ENCODE assay signal across 16 cellular contexts in the genomic region with DNA sequence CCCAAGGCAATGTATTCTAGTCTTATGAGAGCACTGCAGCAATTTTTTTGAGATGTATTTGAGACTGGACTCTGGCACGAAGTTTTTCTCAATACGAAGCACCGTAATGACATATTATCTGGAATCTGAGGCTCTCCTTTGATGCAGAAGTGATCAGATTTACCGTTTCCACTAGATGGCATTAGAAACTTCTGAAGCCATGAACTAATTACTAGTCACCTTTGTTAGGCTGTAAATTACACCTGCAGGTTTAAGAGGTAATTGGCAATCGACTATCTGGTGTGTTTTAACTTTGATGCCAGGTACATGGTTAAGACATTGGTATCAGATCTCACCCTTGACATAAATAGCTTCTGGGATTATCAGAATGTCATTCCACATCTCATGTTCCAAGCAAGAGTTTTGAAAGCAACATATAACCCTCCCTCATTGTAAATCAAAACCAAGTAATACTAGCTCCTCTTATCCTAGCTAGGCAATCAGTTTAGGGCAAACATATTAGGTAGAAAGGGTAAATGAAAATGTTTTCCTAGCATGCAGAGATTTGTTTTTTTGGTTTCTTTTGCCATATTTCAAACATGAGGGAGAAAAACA.
DNase-seq lines count a peak whose midpoint lies in the region; ATAC-seq and TF ChIP-seq lines count a peak whose summit lies in the region.
"Had no signal": no experiment of that assay in that cellular context is flagged by ENCODE, and none has a peak within 500 bp of the region (broad histone marks: within the 10 kb centered on the region; RNA-seq: fewer than 3 reads in every experiment).

No MANE protein-coding gene starts in this region.

- H3K4me3 ChIP-seq in GM23338 (no peak overlapping the region), transverse colon (no peak overlapping the region)
- H3K4me3 ChIP-seq: heart left ventricle, prostate gland, SK-N-MC had no signal

- peak; percentile 44 to 56 for TF ChIP-seq CTCF in GM23338 (conservative IDR thresholded peaks at IDR 0.05; ENCODE audit: low read depth in 2 of 2)
- peak; percentile 8 to 24 for TF ChIP-seq CTCF in brain (conservative IDR thresholded peaks at IDR 0.05)
- no peak for TF ChIP-seq CTCF in transverse colon (IDR thresholded peaks at IDR 0.05)

- H3K36me3 Mint-ChIP-seq in GM23338 (ENCODE audit: low read depth) (peaks cover 4% of the 10 kb centered on the region; the same call in 1 of the 3 replicates), brain (no peaks in the 10 kb centered on the region)
- H3K36me3 Mint-ChIP-seq in activated T-helper 1 cell treated with anti-CD3 and anti-CD28 coated beads, Interleukin-12 subunit alpha, Interleukin-12 subunit beta, Interleukin-2, Interleukin-4 antibody, amounts not matched to agents 30 ng/mL and 10 ng/mL and 1 ng/mL, durations not matched to agents 14 hours and 24 hours and 36 hours (ENCODE audit: low read depth), result no peaks in the 10 kb centered on the region

- no peak for TF ChIP-seq EP300 in transverse colon (IDR thresholded peaks at IDR 0.05; ENCODE audit: low read depth)

- ATAC-seq in GM23338, result peak; percentile 45
- ATAC-seq: activated T-cell treated with anti-CD3 and anti-CD28 coated beads, Interleukin-2, amount 50 U/mL, for 4 hours; effector memory CD8-positive, alpha-beta T cell had no signal

- DNase-seq in GM23338 (ENCODE audit: low spot score) (peak; percentile 41), NCI-H146 (lab: John Stamatoyannopoulos, UW) (peak; percentile 30), pons (ENCODE audit: low spot score) (peak; percentile 4), HuH-7 (ENCODE audit: low spot score) (no peak), transverse colon (no peak)
- no peak for DNase-seq in activated T-helper 1 cell treated with anti-CD3 and anti-CD28 coated beads, Interleukin-12 subunit alpha, Interleukin-12 subunit beta, Interleukin-2, Interleukin-4 antibody, amounts not matched to agents 30 ng/mL and 10 ng/mL and 1 ng/mL, durations not matched to agents 14 hours and 24 hours and 36 hours (ENCODE audit: low spot score)
- DNase-seq: activated B cell treated with CpG ODN at 0.5 μM for 24 hours; activated T-cell treated with anti-CD3 and anti-CD28 coated beads, Interleukin-2, amount 50 U/mL, for 4 hours; anterior cingulate cortex; effector memory CD8-positive, alpha-beta T cell; heart left ventricle; midbrain had no signal

- no peaks in the 10 kb centered on the region for H3K79me2 ChIP-seq in GM23338 (replicated peaks; ENCODE audit: insufficient read depth)

- H3K9me3 Mint-ChIP-seq in GM23338, result peaks cover 6% of the 10 kb centered on the region; the same call in 2 of the 3 replicates
- H3K9me3 Mint-ChIP-seq in brain, result peaks cover 0 to 2% (median 0%) of the 10 kb centered on the region in 5 experiments
- H3K9me3 Mint-ChIP-seq in activated T-helper 1 cell treated with anti-CD3 and anti-CD28 coated beads, Interleukin-12 subunit alpha, Interleukin-12 subunit beta, Interleukin-2, Interleukin-4 antibody, amounts not matched to agents 30 ng/mL and 10 ng/mL and 1 ng/mL, durations not matched to agents 14 hours and 24 hours and 36 hours, result no peaks in the 10 kb centered on the region
- H3K9me3 Mint-ChIP-seq: effector memory CD8-positive, alpha-beta T cell had no signal

- no peaks in the 10 kb centered on the region for H4K20me1 ChIP-seq in GM23338 (replicated peaks; ENCODE audit: insufficient read depth)

- H3K27me3 Mint-ChIP-seq in GM23338 (ENCODE audit: insufficient read depth, low read depth, poor library complexity), result peaks cover 3% of the 10 kb centered on the region
- no peaks in the 10 kb centered on the region for H3K27me3 Mint-ChIP-seq in brain
- H3K27me3 Mint-ChIP-seq in activated T-helper 1 cell treated with anti-CD3 and anti-CD28 coated beads, Interleukin-12 subunit alpha, Interleukin-12 subunit beta, Interleukin-2, Interleukin-4 antibody, amounts not matched to agents 30 ng/mL and 10 ng/mL and 1 ng/mL, durations not matched to agents 14 hours and 24 hours and 36 hours (ENCODE audit: insufficient read depth), result peaks cover 3% of the 10 kb centered on the region

- no peak overlapping the region for H3K27ac ChIP-seq in GM23338 (ENCODE audit: low read depth)
- H3K27ac ChIP-seq in transverse colon, result no peak overlapping the region
- H3K27ac ChIP-seq: heart left ventricle, KMS-11, prostate gland, SK-N-MC had no signal

- H3K4me1 Mint-ChIP-seq in GM23338 (peaks cover 7% of the 10 kb centered on the region; the same call in 1 of the 3 replicates), brain (peaks cover 18% of the 10 kb centered on the region)
- no peaks in the 10 kb centered on the region for H3K4me1 Mint-ChIP-seq in activated T-helper 1 cell treated with anti-CD3 and anti-CD28 coated beads, Interleukin-12 subunit alpha, Interleukin-12 subunit beta, Interleukin-2, Interleukin-4 antibody, amounts not matched to agents 30 ng/mL and 10 ng/mL and 1 ng/mL, durations not matched to agents 14 hours and 24 hours and 36 hours (ENCODE audit: low read depth)
- H3K4me1 Mint-ChIP-seq: activated B cell treated with CpG ODN at 0.5 μM for 24 hours had no signal

- no peaks in the 10 kb centered on the region; the same call in none of the 2 replicates for H3K9me2 ChIP-seq in GM23338 (ENCODE audit: insufficient read depth)

- in situ Hi-C loops in transverse colon (cut with MboI; ENCODE audit: low pct_ligation_motif_present in 1 of 4, low pct_unique_long_range_greater_than_20kb in 1 of 4, low sequenced_read_pairs in 3 of 4), result no loop called here

- H3K36me3 ChIP-seq in GM23338 (ENCODE audit: insufficient read depth) (no peaks in the 10 kb centered on the region), transverse colon (no peaks in the 10 kb centered on the region)
- H3K36me3 ChIP-seq: heart left ventricle, prostate gland had no signal

- TF ChIP-seq POLR2A in transverse colon (IDR thresholded peaks at IDR 0.05), result no peak

- H3K9me3 ChIP-seq in transverse colon, result no peaks in the 10 kb centered on the region
- H3K9me3 ChIP-seq: heart left ventricle, prostate gland had no signal

- H3K27ac Mint-ChIP-seq in GM23338 (no peak overlapping the region), brain (peak overlapping the region in 1 of 5 experiments; percentile 57)
- no peak overlapping the region for H3K27ac Mint-ChIP-seq in activated T-helper 1 cell treated with anti-CD3 and anti-CD28 coated beads, Interleukin-12 subunit alpha, Interleukin-12 subunit beta, Interleukin-2, Interleukin-4 antibody, amounts not matched to agents 30 ng/mL and 10 ng/mL and 1 ng/mL, durations not matched to agents 14 hours and 24 hours and 36 hours
- H3K27ac Mint-ChIP-seq: activated B cell treated with CpG ODN at 0.5 μM for 24 hours; effector memory CD8-positive, alpha-beta T cell had no signal

- H3K4me1 ChIP-seq in GM23338 (ENCODE audit: insufficient read depth) (no peaks in the 10 kb centered on the region), transverse colon (no peaks in the 10 kb centered on the region)
- H3K4me1 ChIP-seq: prostate gland had no signal

- H3K4me3 Mint-ChIP-seq in GM23338 (no peak overlapping the region), brain (peak overlapping the region in 1 of 5 experiments; percentile 18)
- no peak overlapping the region for H3K4me3 Mint-ChIP-seq in activated T-helper 1 cell treated with anti-CD3 and anti-CD28 coated beads, Interleukin-12 subunit alpha, Interleukin-12 subunit beta, Interleukin-2, Interleukin-4 antibody, amounts not matched to agents 30 ng/mL and 10 ng/mL and 1 ng/mL, durations not matched to agents 14 hours and 24 hours and 36 hours
- H3K4me3 Mint-ChIP-seq: activated B cell treated with CpG ODN at 0.5 μM for 24 hours; activated T-cell treated with anti-CD3 and anti-CD28 coated beads, Interleukin-2, amount 50 U/mL, for 4 hours; effector memory CD8-positive, alpha-beta T cell had no signal

- H3K4me2 ChIP-seq in GM23338, result no peak overlapping the region
- H3K4me2 ChIP-seq: KMS-11 had no signal

- WGBS in transverse colon (ENCODE audit: low coverage in 1 of 2), 2 donors, result 64 to 89% methylated on average over 3 to 5 of the region's 5 CpGs

- H2AFZ ChIP-seq in GM23338, result no peak overlapping the region

- H3K27me3 ChIP-seq in GM23338 (ENCODE audit: insufficient read depth) (no peaks in the 10 kb centered on the region), transverse colon (peaks cover 7% of the 10 kb centered on the region)

- H3F3A ChIP-seq in GM23338 (replicated peaks; ENCODE audit: low read depth), result no peaks in the 10 kb centered on the region

- intact Hi-C loops in transverse colon (cut with DNase I; ENCODE audit: low total_unique reads), result no loop called here
- intact Hi-C loops in activated T-helper 1 cell treated with anti-CD3 and anti-CD28 coated beads, Interleukin-12 subunit alpha, Interleukin-12 subunit beta, Interleukin-2, Interleukin-4 antibody, amounts not matched to agents 30 ng/mL and 10 ng/mL and 1 ng/mL, durations not matched to agents 14 hours and 24 hours and 36 hours (cut with micrococcal nuclease), result no loop called here

TF ChIP-seq in GM23338, 12 proteins besides CTCF, POLR2A, EP300 and RAD21:
- TF ChIP-seq ZNF114 (CRISPR knock-in tag; IDR thresholded peaks at IDR 0.05), result no peak
- TF ChIP-seq CREB1 (CRISPR knock-in tag; IDR thresholded peaks at IDR 0.05; ENCODE audit: low read depth), result no peak
- no peak for TF ChIP-seq NANOG (IDR thresholded peaks at IDR 0.05; ENCODE audit: borderline replicate concordance)
- no peak for TF ChIP-seq EZH2phosphoT487 (IDR thresholded peaks at IDR 0.05; ENCODE audit: unreplicated experiment)
- TF ChIP-seq POLR2AphosphoS5 (IDR thresholded peaks at IDR 0.05; ENCODE audit: low read depth), result no peak

Comparison
In these comparisons a context has a peak if more than half of its experiments do, and no peak if none do; other contexts are left out.
1. DNase-seq: peak in GM23338 (single experiment), NCI-H146 (single experiment) and pons (single experiment); none in HuH-7 (single experiment), transverse colon (single experiment) and activated T-helper 1 cell treated with anti-CD3 and anti-CD28 coated beads, Interleukin-12 subunit alpha, Interleukin-12 subunit beta, Interleukin-2, Interleukin-4 antibody, amounts not matched to agents 30 ng/mL and 10 ng/mL and 1 ng/mL, durations not matched to agents 14 hours and 24 hours and 36 hours (single experiment).
2. CTCF ChIP-seq: peak in GM23338 (2 of 2) and brain (2 of 2); none in transverse colon (0 of 5).